17 cellular contexts compared by ENCODE assay signal in the genomic region with DNA sequence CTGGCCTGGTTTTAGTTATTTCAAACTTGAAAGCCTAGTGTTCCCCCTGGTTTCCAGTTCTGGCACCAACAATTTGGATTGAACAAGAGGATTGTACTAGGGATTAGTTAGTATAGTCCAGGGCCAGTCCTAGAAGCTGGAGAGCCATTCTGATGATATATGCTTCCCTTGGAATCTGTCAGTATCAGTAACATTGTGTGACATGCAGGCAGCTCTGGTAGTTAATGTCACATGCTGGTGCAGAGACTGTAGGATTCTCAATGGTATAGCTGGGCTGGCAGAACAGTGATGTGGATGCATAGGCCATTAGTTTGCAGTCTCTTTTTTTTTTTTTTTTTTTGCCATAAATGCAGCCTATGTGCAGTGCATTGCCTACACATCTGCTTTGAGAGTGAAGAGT.
"Had no signal": no experiment of that assay in that cellular context is flagged by ENCODE, and none has a peak within 500 bp of the region (broad histone marks: within the 10 kb centered on the region; RNA-seq: fewer than 3 reads in every experiment).

No MANE protein-coding gene starts in this region.

- H3K4me3 Mint-ChIP-seq: activated naive CD4-positive, alpha-beta T cell treated with anti-CD3 and anti-CD28 coated beads, Interleukin-2, amount 50 U/mL, for 24 hours; brain; dendritic cell treated with granulocyte-macrophage colony-stimulating factor and Interleukin-4, amounts not matched to agents 40 ng/mL and 50 ng/mL, for 4 days had no signal

- H3K27me3 ChIP-seq: right lobe of liver, spleen, testis had no signal

- H3K27ac ChIP-seq: lower lobe of right lung had no signal

- H3K9me3 Mint-ChIP-seq: activated CD4-positive, alpha-beta T cell treated with anti-CD3 and anti-CD28 coated beads, Interleukin-2, amount 10 ng/mL, durations not matched to agents 24 days and 14 days; activated naive CD4-positive, alpha-beta T cell treated with anti-CD3 and anti-CD28 coated beads, Interleukin-2, amount 50 U/mL, for 24 hours; brain; central memory CD8-positive, alpha-beta T cell; dendritic cell treated with granulocyte-macrophage colony-stimulating factor and Interleukin-4, amounts not matched to agents 40 ng/mL and 50 ng/mL, for 4 days had no signal

- H3K4me3 ChIP-seq: lower lobe of right lung, right lobe of liver, testis had no signal

- ATAC-seq: lower lobe of right lung; stimulated activated naive CD8-positive, alpha-beta T cell treated with anti-CD3 and anti-CD28 coated beads, Interleukin-15, Interleukin-2, amounts not matched to agents 100 U/mL and 50 U/mL, for 24 hours had no signal

- DNase-seq: activated CD4-positive, alpha-beta T cell treated with anti-CD3 and anti-CD28 coated beads, Interleukin-2, amount 10 ng/mL, durations not matched to agents 24 days and 14 days; activated effector memory CD4-positive, alpha-beta T cell treated with Interleukin-2 at 50 U/mL for 16 hours; activated T-cell treated with anti-CD3 and anti-CD28 coated beads for 4 hours; amygdala; hippocampal formation; lower lobe of right lung; midbrain; nucleus accumbens; right lobe of liver; spleen; stimulated activated CD4-positive, alpha-beta T cell treated with anti-CD3 and anti-CD28 coated beads, Interleukin-1b, Interleukin-23, amount 100 ng/mL, for 48 hours; stimulated activated naive CD8-positive, alpha-beta T cell treated with anti-CD3 and anti-CD28 coated beads, Interleukin-15, Interleukin-2, amounts not matched to agents 100 U/mL and 50 U/mL, for 24 hours; testis had no signal

- H3K27me3 Mint-ChIP-seq: activated naive CD4-positive, alpha-beta T cell treated with anti-CD3 and anti-CD28 coated beads, Interleukin-2, amount 50 U/mL, for 24 hours; brain; central memory CD8-positive, alpha-beta T cell; dendritic cell treated with granulocyte-macrophage colony-stimulating factor and Interleukin-4, amounts not matched to agents 40 ng/mL and 50 ng/mL, for 4 days had no signal

- H3K9me3 ChIP-seq: lower lobe of right lung, right lobe of liver, spleen, testis had no signal

- H3K27ac Mint-ChIP-seq: activated CD4-positive, alpha-beta T cell treated with anti-CD3 and anti-CD28 coated beads, Interleukin-2, amount 10 ng/mL, durations not matched to agents 24 days and 14 days; brain; dendritic cell treated with granulocyte-macrophage colony-stimulating factor and Interleukin-4, amounts not matched to agents 40 ng/mL and 50 ng/mL, for 4 days had no signal

- H3K36me3 ChIP-seq: right lobe of liver had no signal
